Comparison of ENCODE assay signal across 2 cellular contexts in the genomic region with DNA sequence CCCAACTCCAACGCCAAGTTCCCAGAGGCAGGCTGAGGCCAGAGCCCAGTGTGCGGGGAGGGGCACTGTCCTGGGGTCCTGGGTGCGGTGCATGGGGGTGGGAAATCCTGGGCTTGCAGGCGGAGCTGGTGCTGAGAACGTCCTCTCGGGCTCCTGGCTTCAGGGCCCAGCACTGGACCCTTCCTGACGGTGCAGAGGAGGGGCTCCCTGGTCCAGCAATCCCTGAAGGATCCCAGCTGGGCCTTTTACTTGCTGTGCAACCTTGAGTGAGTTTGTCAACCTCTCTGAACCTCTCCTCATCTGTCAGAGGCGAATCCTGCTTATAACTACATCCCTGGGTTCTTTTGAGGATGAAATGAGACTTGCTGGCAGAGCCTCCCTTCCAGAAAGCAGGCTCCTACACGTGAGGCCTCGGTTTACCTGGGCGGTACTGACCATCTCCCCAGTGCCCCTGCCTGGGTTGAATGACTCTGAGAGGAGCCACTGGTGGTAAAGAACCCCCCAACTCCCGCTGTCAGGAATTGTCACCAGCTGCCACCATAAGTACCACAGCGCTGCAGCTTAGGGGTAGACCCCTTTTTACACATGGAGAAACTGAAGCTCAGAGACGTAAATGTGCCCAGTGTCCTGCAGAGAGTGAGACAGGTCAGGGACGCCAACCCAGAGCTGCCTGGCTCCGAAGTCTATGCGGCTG.
TF ChIP-seq lines count a peak whose summit lies in the region.

No MANE protein-coding gene starts in this region.

TF ChIP-seq in A549, 52 proteins besides CTCF, POLR2A, EP300 and RAD21 (continued from another document):
- TF ChIP-seq CBX8 (IDR thresholded peaks at IDR 0.05) (no peak), MYC (IDR thresholded peaks at IDR 0.05; ENCODE audit: borderline replicate concordance, low read length) (no peak)

TF ChIP-seq in WTC11, 78 proteins besides CTCF, POLR2A, EP300 and RAD21:
- TF ChIP-seq STAT6 (CRISPR knock-in tag; conservative IDR thresholded peaks at IDR 0.05; ENCODE audit: low read depth), result no peak
- no peak for TF ChIP-seq TEAD1 (CRISPR knock-in tag; IDR thresholded peaks at IDR 0.05)
- no peak for TF ChIP-seq IRF2 (CRISPR knock-in tag; IDR thresholded peaks at IDR 0.05; ENCODE audit: borderline replicate concordance, low read depth)
- TF ChIP-seq JAZF1 (CRISPR knock-in tag; IDR thresholded peaks at IDR 0.05), result no peak
- no peak for TF ChIP-seq ZNF416 (CRISPR knock-in tag; IDR thresholded peaks at IDR 0.05)
- TF ChIP-seq E2F1 (CRISPR knock-in tag; IDR thresholded peaks at IDR 0.05), result no peak
- no peak for TF ChIP-seq ATF6 (CRISPR knock-in tag; IDR thresholded peaks at IDR 0.05)
- TF ChIP-seq NR1H2 (CRISPR knock-in tag; IDR thresholded peaks at IDR 0.05), result no peak
- no peak for TF ChIP-seq MAX (CRISPR knock-in tag; IDR thresholded peaks at IDR 0.05)
- no peak for TF ChIP-seq ATF2 (CRISPR knock-in tag; IDR thresholded peaks at IDR 0.05; ENCODE audit: borderline replicate concordance, low read depth)
- TF ChIP-seq, protein P1, sequence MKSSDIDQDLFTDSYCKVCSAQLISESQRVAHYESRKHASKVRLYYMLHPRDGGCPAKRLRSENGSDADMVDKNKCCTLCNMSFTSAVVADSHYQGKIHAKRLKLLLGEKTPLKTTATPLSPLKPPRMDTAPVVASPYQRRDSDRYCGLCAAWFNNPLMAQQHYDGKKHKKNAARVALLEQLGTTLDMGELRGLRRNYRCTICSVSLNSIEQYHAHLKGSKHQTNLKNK (CRISPR knock-in tag; IDR thresholded peaks at IDR 0.05), result no peak
- TF ChIP-seq MYBL2 (CRISPR knock-in tag; IDR thresholded peaks at IDR 0.05), result no peak
- TF ChIP-seq, protein P2, sequence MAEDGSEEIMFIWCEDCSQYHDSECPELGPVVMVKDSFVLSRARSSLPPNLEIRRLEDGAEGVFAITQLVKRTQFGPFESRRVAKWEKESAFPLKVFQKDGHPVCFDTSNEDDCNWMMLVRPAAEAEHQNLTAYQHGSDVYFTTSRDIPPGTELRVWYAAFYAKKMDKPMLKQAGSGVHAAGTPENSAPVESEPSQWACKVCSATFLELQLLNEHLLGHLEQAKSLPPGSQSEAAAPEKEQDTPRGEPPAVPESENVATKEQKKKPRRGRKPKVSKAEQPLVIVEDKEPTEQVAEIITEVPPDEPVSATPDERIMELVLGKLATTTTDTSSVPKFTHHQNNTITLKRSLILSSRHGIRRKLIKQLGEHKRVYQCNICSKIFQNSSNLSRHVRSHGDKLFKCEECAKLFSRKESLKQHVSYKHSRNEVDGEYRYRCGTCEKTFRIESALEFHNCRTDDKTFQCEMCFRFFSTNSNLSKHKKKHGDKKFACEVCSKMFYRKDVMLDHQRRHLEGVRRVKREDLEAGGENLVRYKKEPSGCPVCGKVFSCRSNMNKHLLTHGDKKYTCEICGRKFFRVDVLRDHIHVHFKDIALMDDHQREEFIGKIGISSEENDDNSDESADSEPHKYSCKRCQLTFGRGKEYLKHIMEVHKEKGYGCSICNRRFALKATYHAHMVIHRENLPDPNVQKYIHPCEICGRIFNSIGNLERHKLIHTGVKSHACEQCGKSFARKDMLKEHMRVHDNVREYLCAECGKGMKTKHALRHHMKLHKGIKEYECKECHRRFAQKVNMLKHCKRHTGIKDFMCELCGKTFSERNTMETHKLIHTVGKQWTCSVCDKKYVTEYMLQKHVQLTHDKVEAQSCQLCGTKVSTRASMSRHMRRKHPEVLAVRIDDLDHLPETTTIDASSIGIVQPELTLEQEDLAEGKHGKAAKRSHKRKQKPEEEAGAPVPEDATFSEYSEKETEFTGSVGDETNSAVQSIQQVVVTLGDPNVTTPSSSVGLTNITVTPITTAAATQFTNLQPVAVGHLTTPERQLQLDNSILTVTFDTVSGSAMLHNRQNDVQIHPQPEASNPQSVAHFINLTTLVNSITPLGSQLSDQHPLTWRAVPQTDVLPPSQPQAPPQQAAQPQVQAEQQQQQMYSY (CRISPR knock-in tag; IDR thresholded peaks at IDR 0.05), result no peak
- no peak for TF ChIP-seq EMX1 (CRISPR knock-in tag; IDR thresholded peaks at IDR 0.05)
- no peak for TF ChIP-seq NR3C1 (CRISPR knock-in tag; conservative IDR thresholded peaks at IDR 0.05; ENCODE audit: low read depth)
- no peak for TF ChIP-seq ETV6 (CRISPR knock-in tag; IDR thresholded peaks at IDR 0.05)
- TF ChIP-seq, protein P3, sequence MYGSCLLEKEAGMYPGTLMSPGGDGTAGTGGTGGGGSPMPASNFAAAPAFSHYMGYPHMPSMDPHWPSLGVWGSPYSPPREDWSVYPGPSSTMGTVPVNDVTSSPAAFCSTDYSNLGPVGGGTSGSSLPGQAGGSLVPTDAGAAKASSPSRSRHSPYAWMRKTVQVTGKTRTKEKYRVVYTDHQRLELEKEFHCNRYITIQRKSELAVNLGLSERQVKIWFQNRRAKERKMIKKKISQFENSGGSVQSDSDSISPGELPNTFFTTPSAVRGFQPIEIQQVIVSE (CRISPR knock-in tag; IDR thresholded peaks at IDR 0.05; ENCODE audit: borderline replicate concordance), result no peak
- no peak for TF ChIP-seq TEAD4 (CRISPR knock-in tag; IDR thresholded peaks at IDR 0.05)
TF ChIP-seq in WTC11: peak in this region for 0.
